18 cellular contexts compared by ENCODE assay signal in the genomic region with DNA sequence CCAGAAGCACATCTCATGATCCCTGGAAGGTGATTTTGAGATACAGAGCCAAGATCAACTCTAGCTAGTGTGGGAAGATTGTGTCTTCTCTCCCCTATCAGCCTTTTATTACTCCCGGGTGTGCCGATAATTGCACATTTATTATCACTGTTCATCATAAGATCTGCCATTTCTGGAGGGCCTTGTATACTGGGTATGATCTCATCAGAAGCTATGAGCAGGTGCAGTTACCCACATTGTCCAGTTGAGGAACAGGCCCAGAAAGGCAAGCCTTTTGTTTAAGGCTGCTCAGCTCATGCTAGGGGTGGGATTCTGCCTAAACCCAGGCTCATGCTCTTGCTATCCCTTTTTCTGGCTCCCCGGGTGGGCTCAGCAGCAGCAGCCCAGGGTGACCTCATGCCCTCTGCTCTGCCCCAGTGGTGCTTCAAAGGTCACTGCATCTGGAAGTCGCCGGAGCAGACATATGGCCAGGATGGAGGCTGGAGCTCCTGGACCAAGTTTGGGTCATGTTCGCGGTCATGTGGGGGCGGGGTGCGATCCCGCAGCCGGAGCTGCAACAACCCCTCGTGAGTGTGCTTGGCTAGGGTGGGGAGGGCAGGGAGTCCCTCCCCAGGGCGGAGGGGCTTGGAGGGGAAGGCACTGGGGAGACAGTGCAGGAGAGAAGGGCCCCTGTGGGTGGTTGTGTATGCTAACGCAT. TPM values are rescaled to one million over a fixed set of nuclear protein-coding genes. Genes with fewer than 3 reads are reported as not detected.
A peak's percentile ranks its signal among the peaks of the same experiment; 100 is the strongest.
DNase-seq lines count a peak whose midpoint lies in the region; ATAC-seq, FAIRE-seq and TF ChIP-seq lines count a peak whose summit lies in the region.
"Had no signal": no experiment of that assay in that cellular context is flagged by ENCODE, and none has a peak within 500 bp of the region (broad histone marks: within the 10 kb centered on the region; RNA-seq: fewer than 3 reads in every experiment).

No MANE protein-coding gene starts in this region.

- H3K27ac ChIP-seq in CD8-positive, alpha-beta T cell (ENCODE audit: low read depth, low read length): no peak overlapping the region
- H3K27ac ChIP-seq: RWPE1 had no signal

- intact Hi-C loops in CD8-positive, alpha-beta T cell (cut with DNase I, micrococcal nuclease): no loop called here

- no peak overlapping the region for H3K4me3 Mint-ChIP-seq in CD8-positive, alpha-beta T cell
- H3K4me3 Mint-ChIP-seq in HFFc6: no peak overlapping the region
- H3K4me3 Mint-ChIP-seq: T-helper 1 cell treated with Interleukin-12 subunit alpha and Interleukin-12 subunit beta and Interleukin-4 antibody, amounts not matched to agents 30 μg/mL and 1 μg/mL, for 36 hours had no signal

- in situ Hi-C loops in GM13976 (cut with MboI; ENCODE audit: low sequenced_read_pairs, unreplicated experiment) (no loop called here), KBM-7 (cut with MboI; ENCODE audit: low pct_unique_long_range_greater_than_20kb, low sequenced_read_pairs) (no loop called here)

- H3K9me3 ChIP-seq in CD8-positive, alpha-beta T cell (ENCODE audit: low read length): no peaks in the 10 kb centered on the region

- no peak overlapping the region for H3K27ac Mint-ChIP-seq in CD8-positive, alpha-beta T cell
- no peak overlapping the region for H3K27ac Mint-ChIP-seq in HFFc6
- H3K27ac Mint-ChIP-seq: T-helper 1 cell treated with Interleukin-12 subunit alpha and Interleukin-12 subunit beta and Interleukin-4 antibody, amounts not matched to agents 30 μg/mL and 1 μg/mL, for 36 hours had no signal

- peaks cover 5% of the 10 kb centered on the region for H3K4me1 Mint-ChIP-seq in CD8-positive, alpha-beta T cell (ENCODE audit: low read depth)
- no peaks in the 10 kb centered on the region; the same call in 1 of the 2 replicates for H3K4me1 Mint-ChIP-seq in HFFc6 (ENCODE audit: low read depth)

- no peak for DNase-seq in CD8-positive, alpha-beta T cell
- DNase-seq in HFFc6 (no peak), bronchial epithelial cell (ENCODE audit: low read depth) (no peak), myocyte (ENCODE audit: low read depth) (peak; percentile 50), GM13976 (ENCODE audit: low spot score) (no peak), KBM-7 (no peak), SKM-1 treated with dmso at 0.1 percent for 144 hours (lab: John Stamatoyannopoulos, UW; ENCODE audit: unreplicated experiment) (no peak), cerebellum (ENCODE audit: low spot score) (no peak)
- DNase-seq: activated effector memory CD4-positive, alpha-beta T cell treated with anti-CD3 and anti-CD28 coated beads, Interleukin-2, amount 50 U/mL, for 16 hours; AML-193; NCI-H1048; NCI-H748 treated with DMSO at 0.1 percent for 48 hours had no signal

- H3K9me3 Mint-ChIP-seq in CD8-positive, alpha-beta T cell: no peaks in the 10 kb centered on the region
- no peaks in the 10 kb centered on the region for H3K9me3 Mint-ChIP-seq in HFFc6
- H3K9me3 Mint-ChIP-seq: T-helper 1 cell treated with Interleukin-12 subunit alpha and Interleukin-12 subunit beta and Interleukin-4 antibody, amounts not matched to agents 30 μg/mL and 1 μg/mL, for 36 hours had no signal

- no peak for TF ChIP-seq CTCF in CD8-positive, alpha-beta T cell (IDR thresholded peaks at IDR 0.05)
- TF ChIP-seq CTCF in HFFc6 (IDR thresholded peaks at IDR 0.05) (peak; percentile 31), bronchial epithelial cell (IDR thresholded peaks at IDR 0.05; ENCODE audit: insufficient read depth, low read length, severe bottlenecking) (no peak), GM13976 (IDR thresholded peaks at IDR 0.05; ENCODE audit: borderline replicate concordance, control extremely low read depth, extremely low read depth, insufficient read depth, missing control alignments) (no peak)

- H3K4me3 ChIP-seq in CD8-positive, alpha-beta T cell (ENCODE audit: low read depth, low read length): no peak overlapping the region
- H3K4me3 ChIP-seq in bronchial epithelial cell (ENCODE audit: low read depth, low read length): no peak overlapping the region

- POLR2A ChIA-PET in CD8-positive, alpha-beta T cell (lab: Charles Lee): no interaction called here

- peak; percentile 36 for ATAC-seq in CD8-positive, alpha-beta T cell
- ATAC-seq: left lobe of liver had no signal

- peaks cover 5% of the 10 kb centered on the region for H3K4me1 ChIP-seq in CD8-positive, alpha-beta T cell (ENCODE audit: insufficient read depth, low read length)

- H3K27me3 Mint-ChIP-seq in CD8-positive, alpha-beta T cell (ENCODE audit: low read depth): no peaks in the 10 kb centered on the region
- peaks cover 25% of the 10 kb centered on the region for H3K27me3 Mint-ChIP-seq in HFFc6 (ENCODE audit: insufficient read depth)

- FAIRE-seq in bronchial epithelial cell (lab: Jason Lieb, UNC): peak; percentile 32

- H3K36me3 ChIP-seq in CD8-positive, alpha-beta T cell (ENCODE audit: insufficient read depth, low read length): no peaks in the 10 kb centered on the region
- H3K36me3 ChIP-seq in bronchial epithelial cell (ENCODE audit: control insufficient read depth, insufficient read depth, low read length): no peaks in the 10 kb centered on the region

- no peaks in the 10 kb centered on the region for H3K27me3 ChIP-seq in CD8-positive, alpha-beta T cell (ENCODE audit: insufficient read depth, low read length)
- H3K27me3 ChIP-seq in bronchial epithelial cell (ENCODE audit: control insufficient read depth, insufficient read depth, low read length): peaks cover 5% of the 10 kb centered on the region

- H3K36me3 Mint-ChIP-seq in CD8-positive, alpha-beta T cell: no peaks in the 10 kb centered on the region
- no peaks in the 10 kb centered on the region for H3K36me3 Mint-ChIP-seq in HFFc6 (ENCODE audit: low read depth)

- CTCF ChIA-PET in CD8-positive, alpha-beta T cell (lab: Charles Lee): interaction anchor here (0.6 to 2.4 kb wide), 6 partner anchors 20 to 277 kb away, joined by 3 to 7 read pairs (median 4); no protein-coding TSS in a partner anchor

RNA-seq across cellular contexts. Expression of a gene that starts 46.6 kb away (rescaled TPM):
- not detected for total RNA-seq in CD8-positive, alpha-beta T cell
- total RNA-seq in HFFc6 (2021; fragmentation: NEBNext Ultra II Directional; extraction: Animal tissue kit (Norgen Biotek cat#: 25700)): not detected
- total RNA-seq in bronchial epithelial cell (not detected in 2 replicates), myocyte (not detected in 2 replicates), cerebellum (not detected)
- polyA plus RNA-seq in myocyte (2012): not detected
- total RNA-seq: aorta, fibroblast of lung, left lobe of liver, posterior vena cava had no signal
- polyA plus RNA-seq: aorta, fibroblast of lung had no signal
